In the genomic region with DNA sequence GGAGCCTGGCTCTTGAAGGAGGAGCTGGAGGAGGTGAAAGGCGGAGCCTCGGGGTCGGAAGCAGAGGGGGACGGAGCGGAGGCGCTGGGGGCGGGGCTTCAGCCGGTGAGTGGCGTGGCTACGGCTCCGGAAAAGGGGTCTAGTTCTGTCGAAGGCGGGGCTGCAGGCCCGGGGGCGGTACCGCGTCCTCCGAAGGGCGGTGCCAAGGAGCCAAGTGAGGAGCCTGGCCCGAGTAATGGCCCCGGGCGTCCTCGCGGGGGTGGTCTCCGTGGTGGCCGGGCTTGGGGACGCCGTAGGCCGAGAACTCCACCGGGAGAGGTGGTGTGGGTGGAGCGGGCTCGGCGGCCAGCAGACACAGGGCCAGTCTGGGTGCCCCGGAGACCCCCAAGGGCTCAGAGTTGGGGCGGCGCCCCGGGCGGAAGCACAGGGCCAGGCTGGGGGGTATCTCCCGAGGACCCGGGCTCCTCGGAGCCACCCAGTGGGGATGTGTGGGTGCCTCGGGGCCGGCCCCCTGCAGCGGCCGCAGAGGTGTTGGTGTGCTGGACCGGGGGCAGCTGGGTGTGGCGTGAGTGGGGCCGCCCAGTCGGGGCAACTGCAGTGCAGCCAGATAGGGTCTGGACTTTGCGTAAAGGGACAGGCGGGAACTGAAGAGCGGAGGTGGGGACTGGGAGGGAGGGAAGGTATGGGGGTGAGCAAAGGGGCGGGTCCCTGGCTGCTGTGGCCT, we compare ENCODE assay signal across 8 cellular contexts. TPM values are rescaled to one million over a fixed set of nuclear protein-coding genes. Genes with fewer than 3 reads are reported as not detected.
DNase-seq lines count a peak whose midpoint lies in the region; ATAC-seq, FAIRE-seq and TF ChIP-seq lines count a peak whose summit lies in the region.

No MANE protein-coding gene starts in this region.

- DNase-seq in COLO668 (lab: John Stamatoyannopoulos, UW; ENCODE audit: unreplicated experiment) (peak; percentile 99), HTR-8/SVneo (ENCODE audit: insufficient read length, low spot score) (peak; percentile 87), NOMO-1 treated with DMSO at 0.1 percent for 48 hours (lab: John Stamatoyannopoulos, UW; ENCODE audit: unreplicated experiment) (peak; percentile 99), endodermal cell (peak; percentile 100)
- peak; percentile 100 for DNase-seq in activated CD8-positive, alpha-beta memory T cell treated with anti-CD3 and anti-CD28 coated beads, Interleukin-2, amount 10 ng/mL, durations not matched to agents 7 days and 5 days
- DNase-seq in stimulated activated CD8-positive, alpha-beta memory T cell treated with anti-CD3 and anti-CD28 coated beads, Interleukin-2, amount 100 ng/mL, for 1 hour (ENCODE audit: low read depth in 2 of 2): peak; percentile 99

- peaks cover 4% of the 10 kb centered on the region for H3K4me1 ChIP-seq in endodermal cell (ENCODE audit: control insufficient read depth, insufficient read depth, low read length)
- H3K4me1 ChIP-seq in mononuclear cell (ENCODE audit: insufficient read depth, low read length): peaks cover 69% of the 10 kb centered on the region

- ATAC-seq in GM21360 (IDR thresholded peaks at IDR 0.05; ENCODE audit: unreplicated experiment): peak; percentile 53
- peak; percentile 7 for ATAC-seq in activated CD8-positive, alpha-beta memory T cell treated with anti-CD3 and anti-CD28 coated beads, Interleukin-2, amount 10 ng/mL, durations not matched to agents 7 days and 5 days

- peak overlapping the region; percentile 95 for H3K4me3 ChIP-seq in endodermal cell (ENCODE audit: low read length)
- peak overlapping the region; percentile 71 for H3K4me3 ChIP-seq in mononuclear cell (ENCODE audit: low read length)

- H3K9me3 Mint-ChIP-seq in activated CD8-positive, alpha-beta memory T cell treated with anti-CD3 and anti-CD28 coated beads, Interleukin-2, amount 10 ng/mL, durations not matched to agents 7 days and 5 days (ENCODE audit: low read depth): no peaks in the 10 kb centered on the region
- no peaks in the 10 kb centered on the region for H3K9me3 Mint-ChIP-seq in endodermal cell

- H3K9me3 ChIP-seq in endodermal cell (ENCODE audit: control insufficient read depth, low read length) (no peaks in the 10 kb centered on the region), mononuclear cell (ENCODE audit: low read depth, low read length) (no peaks in the 10 kb centered on the region)

- peaks cover 45% of the 10 kb centered on the region for H3K4me1 Mint-ChIP-seq in activated CD8-positive, alpha-beta memory T cell treated with anti-CD3 and anti-CD28 coated beads, Interleukin-2, amount 10 ng/mL, durations not matched to agents 7 days and 5 days
- peaks cover 9% of the 10 kb centered on the region for H3K4me1 Mint-ChIP-seq in endodermal cell

- TF ChIP-seq CTCF in endodermal cell (conservative IDR thresholded peaks at IDR 0.05): peak; percentile 16

- peaks cover 28% of the 10 kb centered on the region for H3K36me3 ChIP-seq in endodermal cell (ENCODE audit: control insufficient read depth, insufficient read depth, low read length)

- peak overlapping the region; percentile 99 for H3K27ac ChIP-seq in endodermal cell (ENCODE audit: low read depth, low read length)

- peak; percentile 64 for FAIRE-seq in HTR-8/SVneo (lab: Jason Lieb, UNC)

- no peaks in the 10 kb centered on the region for H3K27me3 Mint-ChIP-seq in activated CD8-positive, alpha-beta memory T cell treated with anti-CD3 and anti-CD28 coated beads, Interleukin-2, amount 10 ng/mL, durations not matched to agents 7 days and 5 days
- no peaks in the 10 kb centered on the region for H3K27me3 Mint-ChIP-seq in endodermal cell (ENCODE audit: insufficient read depth)

- peak overlapping the region; percentile 83 for H3K4me3 Mint-ChIP-seq in activated CD8-positive, alpha-beta memory T cell treated with anti-CD3 and anti-CD28 coated beads, Interleukin-2, amount 10 ng/mL, durations not matched to agents 7 days and 5 days
- peak overlapping the region; percentile 76 for H3K4me3 Mint-ChIP-seq in endodermal cell

- H3K9ac ChIP-seq in endodermal cell (ENCODE audit: extremely low read depth, low read length, poor library complexity, severe bottlenecking): peak overlapping the region; percentile 64

- CTCF ChIA-PET in activated CD8-positive, alpha-beta memory T cell treated with anti-CD3 and anti-CD28 coated beads, Interleukin-2, amount 10 ng/mL, durations not matched to agents 7 days and 5 days (lab: Charles Lee): interaction anchor here (0.6 to 12.3 kb wide), 14 partner anchors 9 to 1614 kb away, joined by 3 to 146 read pairs (median 6); partner anchors contain the start of genes CATSPERZ, ESRRA, FERMT3 and NUDT22

- H3K36me3 Mint-ChIP-seq in activated CD8-positive, alpha-beta memory T cell treated with anti-CD3 and anti-CD28 coated beads, Interleukin-2, amount 10 ng/mL, durations not matched to agents 7 days and 5 days: peaks cover 3% of the 10 kb centered on the region
- H3K36me3 Mint-ChIP-seq in endodermal cell (ENCODE audit: low read depth): peaks cover 33% of the 10 kb centered on the region

- H3K27ac Mint-ChIP-seq in activated CD8-positive, alpha-beta memory T cell treated with anti-CD3 and anti-CD28 coated beads, Interleukin-2, amount 10 ng/mL, durations not matched to agents 7 days and 5 days: peak overlapping the region; percentile 95
- H3K27ac Mint-ChIP-seq in endodermal cell: peak overlapping the region; percentile 96

- H3K27me3 ChIP-seq in endodermal cell (ENCODE audit: control insufficient read depth, insufficient read depth, low read length, poor library complexity, severe bottlenecking): no peaks in the 10 kb centered on the region
- H3K27me3 ChIP-seq in mononuclear cell (ENCODE audit: insufficient read depth, low read length): no peaks in the 10 kb centered on the region

- WGBS in endodermal cell (ENCODE audit: insufficient coverage in 1 of 2, insufficient read length in 1 of 2), 2 experiments: 0 to 2% methylated on average over 11 to 53 of the region's 53 CpGs

RNA-seq across cellular contexts. Expression of gene FKBP2, which starts 0.7 kb away (rescaled TPM):
- total RNA-seq in activated CD8-positive, alpha-beta memory T cell treated with anti-CD3 and anti-CD28 coated beads, Interleukin-2, amount 10 ng/mL, durations not matched to agents 7 days and 5 days: 10 to 100 TPM; 23.4 to 23.9 TPM
- 10 to 100 TPM; 44.6 to 53.7 TPM for total RNA-seq in endodermal cell
- 64.6 TPM for polyA plus RNA-seq in endodermal cell (2013, experiment 1 of 2)
- polyA plus RNA-seq in endodermal cell (2013, experiment 2 of 2): 54.0 TPM
- total RNA-seq in mononuclear cell: 8.1 TPM

RNA-seq across cellular contexts. Expression of gene PPP1R14B, which starts 5.2 kb away (rescaled TPM):
- total RNA-seq in activated CD8-positive, alpha-beta memory T cell treated with anti-CD3 and anti-CD28 coated beads, Interleukin-2, amount 10 ng/mL, durations not matched to agents 7 days and 5 days: 100 to 1,000 TPM; 142 to 177 TPM
- 100 to 1,000 TPM; 228 to 265 TPM for total RNA-seq in endodermal cell
- polyA plus RNA-seq in endodermal cell (2013, experiment 1 of 2): 236 TPM
- 235 TPM for polyA plus RNA-seq in endodermal cell (2013, experiment 2 of 2)
- 26.4 TPM for total RNA-seq in mononuclear cell

RNA-seq across cellular contexts. Expression of gene VEGFB, which starts 7.2 kb away (rescaled TPM):
- total RNA-seq in activated CD8-positive, alpha-beta memory T cell treated with anti-CD3 and anti-CD28 coated beads, Interleukin-2, amount 10 ng/mL, durations not matched to agents 7 days and 5 days: 10 to 100 TPM; 53.4 to 54.8 TPM
- total RNA-seq in endodermal cell (10 to 100 TPM; 58.9 to 78.4 TPM), mononuclear cell (9.1 TPM)
- 54.9 TPM for polyA plus RNA-seq in endodermal cell (2013, experiment 1 of 2)
- polyA plus RNA-seq in endodermal cell (2013, experiment 2 of 2): 58.4 TPM

RNA-seq across cellular contexts. Expression of gene PLCB3, which starts 9.7 kb away (rescaled TPM):
- total RNA-seq in activated CD8-positive, alpha-beta memory T cell treated with anti-CD3 and anti-CD28 coated beads, Interleukin-2, amount 10 ng/mL, durations not matched to agents 7 days and 5 days: 10 to 100 TPM; 18.1 to 20.4 TPM
- total RNA-seq in endodermal cell: 10 to 100 TPM; 75.0 to 83.2 TPM
- 31.0 TPM for polyA plus RNA-seq in endodermal cell (2013, experiment 1 of 2)
- polyA plus RNA-seq in endodermal cell (2013, experiment 2 of 2): 28.3 TPM
- 3.7 TPM for total RNA-seq in mononuclear cell

RNA-seq across cellular contexts. Expression of gene DNAJC4, which starts 11.2 kb away (rescaled TPM):
- total RNA-seq in activated CD8-positive, alpha-beta memory T cell treated with anti-CD3 and anti-CD28 coated beads, Interleukin-2, amount 10 ng/mL, durations not matched to agents 7 days and 5 days: 10 to 100 TPM; 29.7 to 37.0 TPM
- total RNA-seq in endodermal cell (10 to 100 TPM; 20.3 to 22.9 TPM), mononuclear cell (13.1 TPM)
- 47.3 TPM for polyA plus RNA-seq in endodermal cell (2013, experiment 1 of 2)
- polyA plus RNA-seq in endodermal cell (2013, experiment 2 of 2): 47.4 TPM

Comparison
In these comparisons a context has a peak if more than half of its experiments do, and no peak if none do; other contexts are left out.
1. Peak in every context shown above with its lines: DNase-seq, ATAC-seq, H3K4me3 ChIP-seq and H3K27ac ChIP-seq.